ENCODE assay signal across 18 cellular contexts in genomic region chr3:95037097-95037496, GRCh38.
DNase-seq lines count a peak whose midpoint lies in the region; TF ChIP-seq lines count a peak whose summit lies in the region.
"Had no signal": no experiment of that assay in that cellular context is flagged by ENCODE, and none has a peak within 500 bp of the region (broad histone marks: within the 10 kb centered on the region; RNA-seq: fewer than 3 reads in every experiment).

No MANE protein-coding gene starts in this region.

- H3K27me3 Mint-ChIP-seq in endodermal cell (ENCODE audit: insufficient read depth) (no peaks in the 10 kb centered on the region), mesothelial cell of epicardium (ENCODE audit: low read depth) (no peaks in the 10 kb centered on the region)
- H3K27me3 Mint-ChIP-seq: CD4-positive, alpha-beta memory T cell had no signal

- TF ChIP-seq CTCF in endodermal cell (conservative IDR thresholded peaks at IDR 0.05) (no peak), mesothelial cell of epicardium (IDR thresholded peaks at IDR 0.05; ENCODE audit: unreplicated experiment) (no peak), right atrium auricular region (IDR thresholded peaks at IDR 0.05) (no peak)

- no peaks in the 10 kb centered on the region for H3K27me3 ChIP-seq in HUES48 (ENCODE audit: control insufficient read depth, insufficient read depth, low read length)
- H3K27me3 ChIP-seq in endodermal cell (ENCODE audit: control insufficient read depth, insufficient read depth, low read length, poor library complexity, severe bottlenecking), result no peaks in the 10 kb centered on the region
- no peaks in the 10 kb centered on the region for H3K27me3 ChIP-seq in right atrium auricular region
- H3K27me3 ChIP-seq: BE2C had no signal

- H3K9me3 ChIP-seq in HUES48 (ENCODE audit: control insufficient read depth, insufficient read depth, low read length) (no peaks in the 10 kb centered on the region), endodermal cell (ENCODE audit: control insufficient read depth, low read length) (peaks cover 14% of the 10 kb centered on the region), right atrium auricular region (peaks cover 0 to 5% of the 10 kb centered on the region in 2 donors)
- H3K9me3 ChIP-seq: A549, BE2C, HAP-1 had no signal

- H3K27ac ChIP-seq in HUES48 (ENCODE audit: low read depth, low read length) (peak overlapping the region; percentile 59), endodermal cell (ENCODE audit: low read depth, low read length) (no peak overlapping the region), right atrium auricular region (no peak overlapping the region)
- H3K27ac ChIP-seq: A549, C4-2B had no signal

- no peak overlapping the region for H3K4me3 Mint-ChIP-seq in endodermal cell
- H3K4me3 Mint-ChIP-seq in mesothelial cell of epicardium, result no peak overlapping the region
- H3K4me3 Mint-ChIP-seq: CD4-positive, alpha-beta memory T cell had no signal

- H3K36me3 Mint-ChIP-seq in endodermal cell (ENCODE audit: low read depth) (no peaks in the 10 kb centered on the region), mesothelial cell of epicardium (peaks cover 16% of the 10 kb centered on the region)
- H3K36me3 Mint-ChIP-seq: CD4-positive, alpha-beta memory T cell had no signal

- H3K4me3 ChIP-seq in HUES48 (ENCODE audit: low read depth, low read length), result no peak overlapping the region
- H3K4me3 ChIP-seq in endodermal cell (ENCODE audit: low read length), result no peak overlapping the region
- no peak overlapping the region for H3K4me3 ChIP-seq in right atrium auricular region
- H3K4me3 ChIP-seq: A549, HAP-1 had no signal

- H3K36me3 ChIP-seq in HUES48 (ENCODE audit: control insufficient read depth, insufficient read depth, low read length) (no peaks in the 10 kb centered on the region), endodermal cell (ENCODE audit: control insufficient read depth, insufficient read depth, low read length) (no peaks in the 10 kb centered on the region), right atrium auricular region (no peaks in the 10 kb centered on the region)
- H3K36me3 ChIP-seq: BE2C, HAP-1 had no signal

- peaks cover 34% of the 10 kb centered on the region for H3K4me1 Mint-ChIP-seq in endodermal cell
- peaks cover 12% of the 10 kb centered on the region for H3K4me1 Mint-ChIP-seq in mesothelial cell of epicardium
- H3K4me1 Mint-ChIP-seq: CD4-positive, alpha-beta memory T cell had no signal

- peaks cover 7% of the 10 kb centered on the region for H3K4me1 ChIP-seq in HUES48 (ENCODE audit: control insufficient read depth, insufficient read depth, low read length)
- H3K4me1 ChIP-seq in endodermal cell (ENCODE audit: control insufficient read depth, insufficient read depth, low read length), result peaks cover 9% of the 10 kb centered on the region
- no peaks in the 10 kb centered on the region for H3K4me1 ChIP-seq in right atrium auricular region
- H3K4me1 ChIP-seq: A549, BE2C, HAP-1 had no signal

- H3K9me3 Mint-ChIP-seq in endodermal cell (peaks cover 12% of the 10 kb centered on the region), mesothelial cell of epicardium (peaks cover 40% of the 10 kb centered on the region)

- H3K27ac Mint-ChIP-seq in endodermal cell (peak overlapping the region; percentile 36), mesothelial cell of epicardium (peak overlapping the region; percentile 38)
- H3K27ac Mint-ChIP-seq: CD4-positive, alpha-beta memory T cell had no signal

- DNase-seq in endodermal cell (peak; percentile 43), mesothelial cell of epicardium (ENCODE audit: low spot score in 2 of 2, unreplicated experiment in 2 of 2) (no peak), NCI-H226 (no peak), right atrium auricular region (ENCODE audit: low spot score) (no peak), SK-N-DZ (ENCODE audit: low spot score) (no peak), NCI-H2171 treated with DMSO at 0.1 percent for 48 hours (lab: John Stamatoyannopoulos, UW) (no peak)
- DNase-seq: BE2C; CD4-positive, alpha-beta memory T cell; DMS153; DMS79 treated with DMSO at 0.1 percent for 48 hours; EL; GDM1; GOT3; IMR-90 had no signal

- WGBS in endodermal cell (ENCODE audit: insufficient coverage in 1 of 2, insufficient read length in 1 of 2), 2 experiments, result 91 to 96% methylated on average over 4 to 5 of the region's 5 CpGs

- H3K9ac ChIP-seq in HUES48 (ENCODE audit: low read depth, low read length) (no peak overlapping the region), endodermal cell (ENCODE audit: extremely low read depth, low read length, poor library complexity, severe bottlenecking) (no peak overlapping the region)
